Comparison of ENCODE assay signal across 8 cellular contexts in genomic region chr1:156500578-156500846, GRCh38. TPM values are rescaled to one million over a fixed set of nuclear protein-coding genes. Genes with fewer than 3 reads are reported as not detected.
DNase-seq lines count a peak whose midpoint lies in the region; ATAC-seq and TF ChIP-seq lines count a peak whose summit lies in the region.

MEF2D (minus strand) TSS chr1:156500775; CDS start chr1:156483292, 17,483 bp downstream.

- no peaks in the 10 kb centered on the region for H3K36me3 ChIP-seq in Loucy (ENCODE audit: insufficient read depth, low read length)

- peak within 1 kb of the TSS; percentile 89 for H2AFZ ChIP-seq in Loucy (ENCODE audit: low read length)

- DNase-seq in dermis blood vessel endothelial cell (no peak), mucosa of gallbladder (ENCODE audit: low spot score) (no peak), cerebellar cortex (ENCODE audit: low spot score) (no peak), DMS53 (lab: John Stamatoyannopoulos, UW) (no peak), DMS114 treated with DMSO at 0.1 percent for 48 hours (lab: John Stamatoyannopoulos, UW; ENCODE audit: unreplicated experiment) (no peak), GM03348 (ENCODE audit: low spot score) (no peak)

- peak within 1 kb of the TSS; percentile 95 for H3K9ac ChIP-seq in Loucy (ENCODE audit: low read depth, low read length, poor library complexity, severe bottlenecking)

- H3K4me2 ChIP-seq in Loucy (ENCODE audit: low read depth, low read length, poor library complexity, severe bottlenecking) = peak within 1 kb of the TSS; percentile 98

- no peaks in the 10 kb centered on the region for H3K9me3 ChIP-seq in Loucy (ENCODE audit: insufficient read depth, low read depth, low read length)

- H3F3A ChIP-seq in Loucy (ENCODE audit: low read depth) = peaks cover 5% of the 10 kb centered on the region; the same call in 1 of the 2 replicates

- no peaks in the 10 kb centered on the region for H3K9me2 ChIP-seq in Loucy (replicated peaks; ENCODE audit: low read depth, low read length)

- H3K27me3 ChIP-seq in Loucy (ENCODE audit: insufficient read depth, low read length, poor library complexity, severe bottlenecking) = no peaks in the 10 kb centered on the region

- TF ChIP-seq CTCF in Loucy (conservative IDR thresholded peaks at IDR 0.05; ENCODE audit: low read length) = no peak

- ATAC-seq in GM18508 (IDR thresholded peaks at IDR 0.05; ENCODE audit: insufficient read depth, unreplicated experiment) = peak; percentile 1

- H3K4me1 ChIP-seq in Loucy (ENCODE audit: insufficient read depth, low read length, poor library complexity, severe bottlenecking) = peaks cover 72% of the 10 kb centered on the region

- peaks cover 68% of the 10 kb centered on the region for H3K79me2 ChIP-seq in Loucy (ENCODE audit: insufficient read depth, low read length)

- H4K20me1 ChIP-seq in Loucy (ENCODE audit: insufficient read depth, low read length, poor library complexity, severe bottlenecking) = peaks cover 47% of the 10 kb centered on the region

- peak within 1 kb of the TSS; percentile 88 for H3K4me3 ChIP-seq in Loucy (ENCODE audit: low read length, poor library complexity, severe bottlenecking)

RNA-seq across cellular contexts. Expression of gene MEF2D, which starts in this region (rescaled TPM):
- total RNA-seq in dermis blood vessel endothelial cell (10.7 and 11.6 TPM in 2 replicates), mucosa of gallbladder (57.8 TPM)
